ENCODE assay signal across 26 cellular contexts in genomic region chr20:2892376-2892775, GRCh38. TPM values are rescaled to one million over a fixed set of nuclear protein-coding genes. Genes with fewer than 3 reads are reported as not detected.
A peak's percentile ranks its signal among the peaks of the same experiment; 100 is the strongest.
DNase-seq lines count a peak whose midpoint lies in the region; ATAC-seq and TF ChIP-seq lines count a peak whose summit lies in the region.
"Had no signal": no experiment of that assay in that cellular context is flagged by ENCODE, and none has a peak within 500 bp of the region (broad histone marks: within the 10 kb centered on the region; RNA-seq: fewer than 3 reads in every experiment).

No MANE protein-coding gene starts in this region.

- H3K4me3 Mint-ChIP-seq in activated naive CD8-positive, alpha-beta T cell, result no peak overlapping the region
- no peak overlapping the region for H3K4me3 Mint-ChIP-seq in activated naive CD8-positive, alpha-beta T cell treated with anti-CD3 and anti-CD28 coated beads for 36 hours
- no peak overlapping the region for H3K4me3 Mint-ChIP-seq in CD8-positive, alpha-beta T cell
- no peak overlapping the region for H3K4me3 Mint-ChIP-seq in brain
- no peak overlapping the region for H3K4me3 Mint-ChIP-seq in activated T-helper 2 cell treated with anti-CD3 and anti-CD28 coated beads, Interferon-gamma antibody, Interleukin-2, Interleukin-4, amounts not matched to agents 10 μg/mL and 5 μg/mL and 100 μg/mL, durations not matched to agents 14 hours and 24 hours and 36 hours (ENCODE audit: low read depth)
- H3K4me3 Mint-ChIP-seq in activated T-helper 17 cell treated with anti-CD3 and anti-CD28 coated beads, Interleukin-2, amount 50 U/mL, for 72 hours, result no peak overlapping the region
- H3K4me3 Mint-ChIP-seq: GM23338, H9, HFFc6 had no signal

- peaks cover 16% of the 10 kb centered on the region for H3K36me3 Mint-ChIP-seq in activated naive CD8-positive, alpha-beta T cell
- H3K36me3 Mint-ChIP-seq in activated naive CD8-positive, alpha-beta T cell treated with anti-CD3 and anti-CD28 coated beads for 36 hours, result peaks cover 34% of the 10 kb centered on the region
- peaks cover 26% of the 10 kb centered on the region for H3K36me3 Mint-ChIP-seq in CD8-positive, alpha-beta T cell
- H3K36me3 Mint-ChIP-seq in brain, result peaks cover 58% of the 10 kb centered on the region
- H3K36me3 Mint-ChIP-seq in activated T-helper 2 cell treated with anti-CD3 and anti-CD28 coated beads, Interferon-gamma antibody, Interleukin-2, Interleukin-4, amounts not matched to agents 10 μg/mL and 5 μg/mL and 100 μg/mL, durations not matched to agents 14 hours and 24 hours and 36 hours (ENCODE audit: low read depth), result peaks cover 47% of the 10 kb centered on the region
- H3K36me3 Mint-ChIP-seq in activated T-helper 17 cell treated with anti-CD3 and anti-CD28 coated beads, Interleukin-2, amount 50 U/mL, for 72 hours (ENCODE audit: low read depth), result peaks cover 14% of the 10 kb centered on the region

- 66 to 92% (median 74%) methylated on average over 3 of the region's 3 CpGs for WGBS in psoas muscle, 3 donors

- H3K27ac Mint-ChIP-seq in activated naive CD8-positive, alpha-beta T cell, result peak overlapping the region; percentile 56
- no peak overlapping the region for H3K27ac Mint-ChIP-seq in activated naive CD8-positive, alpha-beta T cell treated with anti-CD3 and anti-CD28 coated beads for 36 hours
- H3K27ac Mint-ChIP-seq in CD8-positive, alpha-beta T cell, result peak overlapping the region; percentile 6
- H3K27ac Mint-ChIP-seq in brain, result peak overlapping the region in 3 of 5 experiments; percentile 27 to 58 (median 32)
- H3K27ac Mint-ChIP-seq in activated T-helper 2 cell treated with anti-CD3 and anti-CD28 coated beads, Interferon-gamma antibody, Interleukin-2, Interleukin-4, amounts not matched to agents 10 μg/mL and 5 μg/mL and 100 μg/mL, durations not matched to agents 14 hours and 24 hours and 36 hours, result no peak overlapping the region
- no peak overlapping the region for H3K27ac Mint-ChIP-seq in activated T-helper 17 cell treated with anti-CD3 and anti-CD28 coated beads, Interleukin-2, amount 50 U/mL, for 72 hours
- H3K27ac Mint-ChIP-seq: GM23338, H9, HFFc6 had no signal

- POLR2A ChIA-PET in CD8-positive, alpha-beta T cell (lab: Charles Lee), result interaction anchor here (0.6 kb wide), 1 partner anchor 1055 kb away, joined by 3 read pairs; no protein-coding TSS in a partner anchor

- CTCF ChIA-PET in CD8-positive, alpha-beta T cell (lab: Charles Lee), result interaction anchor here (0.6 kb wide), 1 partner anchor 9 kb away, joined by 6 read pairs; no protein-coding TSS in a partner anchor

- H3K4me3 ChIP-seq in CD8-positive, alpha-beta T cell (ENCODE audit: low read depth, low read length), result no peak overlapping the region
- no peak overlapping the region for H3K4me3 ChIP-seq in psoas muscle
- H3K4me3 ChIP-seq: GM23338, MG63, SJCRH30 had no signal

- H3K27me3 Mint-ChIP-seq in activated naive CD8-positive, alpha-beta T cell, result no peaks in the 10 kb centered on the region
- H3K27me3 Mint-ChIP-seq in activated naive CD8-positive, alpha-beta T cell treated with anti-CD3 and anti-CD28 coated beads for 36 hours, result no peaks in the 10 kb centered on the region
- no peaks in the 10 kb centered on the region for H3K27me3 Mint-ChIP-seq in CD8-positive, alpha-beta T cell (ENCODE audit: low read depth)
- no peaks in the 10 kb centered on the region for H3K27me3 Mint-ChIP-seq in brain
- H3K27me3 Mint-ChIP-seq in activated T-helper 2 cell treated with anti-CD3 and anti-CD28 coated beads, Interferon-gamma antibody, Interleukin-2, Interleukin-4, amounts not matched to agents 10 μg/mL and 5 μg/mL and 100 μg/mL, durations not matched to agents 14 hours and 24 hours and 36 hours (ENCODE audit: low read depth), result no peaks in the 10 kb centered on the region
- no peaks in the 10 kb centered on the region for H3K27me3 Mint-ChIP-seq in activated T-helper 17 cell treated with anti-CD3 and anti-CD28 coated beads, Interleukin-2, amount 50 U/mL, for 72 hours

- H3K36me3 ChIP-seq in CD8-positive, alpha-beta T cell (ENCODE audit: insufficient read depth, low read length), result no peaks in the 10 kb centered on the region
- H3K36me3 ChIP-seq in psoas muscle (ENCODE audit: insufficient read depth in 1 of 2, low read depth in 1 of 2), result no peaks in the 10 kb centered on the region
- H3K36me3 ChIP-seq: MG63, SJCRH30 had no signal

- no peaks in the 10 kb centered on the region for H3K9me3 ChIP-seq in CD8-positive, alpha-beta T cell (ENCODE audit: low read length)
- H3K9me3 ChIP-seq in psoas muscle, result no peaks in the 10 kb centered on the region
- H3K9me3 ChIP-seq: MG63, SJCRH30 had no signal

- H3K27ac ChIP-seq in CD8-positive, alpha-beta T cell (ENCODE audit: low read depth, low read length), result no peak overlapping the region
- no peak overlapping the region for H3K27ac ChIP-seq in psoas muscle
- H3K27ac ChIP-seq: SJCRH30 had no signal

- H3K9me3 Mint-ChIP-seq in activated naive CD8-positive, alpha-beta T cell (ENCODE audit: low read depth), result no peaks in the 10 kb centered on the region
- peaks cover 6% of the 10 kb centered on the region for H3K9me3 Mint-ChIP-seq in activated naive CD8-positive, alpha-beta T cell treated with anti-CD3 and anti-CD28 coated beads for 36 hours
- H3K9me3 Mint-ChIP-seq in CD8-positive, alpha-beta T cell, result peaks cover 3% of the 10 kb centered on the region
- H3K9me3 Mint-ChIP-seq in brain, result peaks cover 12 to 27% (median 19%) of the 10 kb centered on the region in 5 experiments
- H3K9me3 Mint-ChIP-seq in activated T-helper 2 cell treated with anti-CD3 and anti-CD28 coated beads, Interferon-gamma antibody, Interleukin-2, Interleukin-4, amounts not matched to agents 10 μg/mL and 5 μg/mL and 100 μg/mL, durations not matched to agents 14 hours and 24 hours and 36 hours, result peaks cover 6% of the 10 kb centered on the region
- H3K9me3 Mint-ChIP-seq in activated T-helper 17 cell treated with anti-CD3 and anti-CD28 coated beads, Interleukin-2, amount 50 U/mL, for 72 hours, result peaks cover 4% of the 10 kb centered on the region
- H3K9me3 Mint-ChIP-seq: GM23338 had no signal

- peaks cover 23% of the 10 kb centered on the region for H3K4me1 ChIP-seq in CD8-positive, alpha-beta T cell (ENCODE audit: insufficient read depth, low read length)
- H3K4me1 ChIP-seq in psoas muscle, result peaks cover 32% of the 10 kb centered on the region
- H3K4me1 ChIP-seq: SJCRH30 had no signal

- TF ChIP-seq CTCF in CD8-positive, alpha-beta T cell (IDR thresholded peaks at IDR 0.05), result no peak
- no peak for TF ChIP-seq CTCF in brain (conservative IDR thresholded peaks at IDR 0.05)
- no peak for TF ChIP-seq CTCF in psoas muscle (IDR thresholded peaks at IDR 0.05)

- peaks cover 58% of the 10 kb centered on the region for H3K4me1 Mint-ChIP-seq in activated naive CD8-positive, alpha-beta T cell (ENCODE audit: low read depth)
- peaks cover 41% of the 10 kb centered on the region for H3K4me1 Mint-ChIP-seq in activated naive CD8-positive, alpha-beta T cell treated with anti-CD3 and anti-CD28 coated beads for 36 hours
- H3K4me1 Mint-ChIP-seq in CD8-positive, alpha-beta T cell (ENCODE audit: low read depth), result peaks cover 60% of the 10 kb centered on the region
- peaks cover 21% of the 10 kb centered on the region for H3K4me1 Mint-ChIP-seq in brain
- H3K4me1 Mint-ChIP-seq in activated T-helper 2 cell treated with anti-CD3 and anti-CD28 coated beads, Interferon-gamma antibody, Interleukin-2, Interleukin-4, amounts not matched to agents 10 μg/mL and 5 μg/mL and 100 μg/mL, durations not matched to agents 14 hours and 24 hours and 36 hours (ENCODE audit: low read depth), result peaks cover 28% of the 10 kb centered on the region
- peaks cover 30% of the 10 kb centered on the region for H3K4me1 Mint-ChIP-seq in activated T-helper 17 cell treated with anti-CD3 and anti-CD28 coated beads, Interleukin-2, amount 50 U/mL, for 72 hours
- H3K4me1 Mint-ChIP-seq: GM23338, H9 had no signal

- ATAC-seq in CD8-positive, alpha-beta T cell, result no peak
- ATAC-seq in psoas muscle, result peak in 3 of 4 donors; percentile 67 to 72 (median 68)
- ATAC-seq in activated T-helper 17 cell treated with anti-CD3 and anti-CD28 coated beads, Interleukin-2, amount 50 U/mL, for 72 hours (replicated peaks), result no peak
- ATAC-seq: GM23338, PC-3, SK-N-SH treated with all-trans-retinoic acid at 6 μM for 48 hours had no signal

- intact Hi-C loops in CD8-positive, alpha-beta T cell (cut with DNase I, micrococcal nuclease), result no loop called here
- intact Hi-C loops in psoas muscle (cut with DNase I), result no loop called here
- intact Hi-C loops in activated T-helper 2 cell treated with anti-CD3 and anti-CD28 coated beads, Interferon-gamma antibody, Interleukin-2, Interleukin-4, amounts not matched to agents 10 μg/mL and 5 μg/mL and 100 μg/mL, durations not matched to agents 14 hours and 24 hours and 36 hours (cut with micrococcal nuclease), result no loop called here

- no peak for DNase-seq in activated naive CD8-positive, alpha-beta T cell treated with anti-CD3 and anti-CD28 coated beads for 36 hours
- DNase-seq in CD8-positive, alpha-beta T cell, result no peak
- DNase-seq in psoas muscle (no peak), NCI-H1092 (lab: John Stamatoyannopoulos, UW) (no peak)
- DNase-seq in activated T-helper 2 cell treated with anti-CD3 and anti-CD28 coated beads, Interferon-gamma antibody, Interleukin-2, Interleukin-4, amounts not matched to agents 10 μg/mL and 5 μg/mL and 100 μg/mL, durations not matched to agents 14 hours and 24 hours and 36 hours (ENCODE audit: low spot score), result no peak
- DNase-seq: H9; HFFc6; IMR-90; KG1; MG63; NCI-H1048; NCI-H1417 treated with DMSO at 0.1 percent for 48 hours; NCI-H1694 treated with DMSO at 0.1 percent for 48 hours; NCI-H2081 treated with DMSO at 0.1 percent for 48 hours; NCI-H2171 treated with DMSO at 0.1 percent for 48 hours; NCI-H345; NCI-H524; NCI-H748 treated with DMSO at 0.1 percent for 48 hours; NK-92 treated with Interleukin-12 subunit alpha and Interleukin-12 subunit beta, amount 100 ng/mL, for 24 hours; PC-3; SJCRH30 had no signal

- no peaks in the 10 kb centered on the region for H3K27me3 ChIP-seq in CD8-positive, alpha-beta T cell (ENCODE audit: insufficient read depth, low read length)
- H3K27me3 ChIP-seq in psoas muscle (ENCODE audit: insufficient read depth in 3 of 3, low read length in 2 of 3), result no peaks in the 10 kb centered on the region
- H3K27me3 ChIP-seq: MG63, SJCRH30 had no signal

RNA-seq across cellular contexts. Expression of gene PTPRA, which starts 19.1 kb away (rescaled TPM):
- total RNA-seq in activated naive CD8-positive, alpha-beta T cell treated with anti-CD3 and anti-CD28 coated beads for 36 hours, result 10 to 100 TPM; 40.6 to 43.0 TPM
- total RNA-seq in CD8-positive, alpha-beta T cell, result 10 to 100 TPM; 68.2 to 71.9 TPM
- polyA plus RNA-seq in brain (ENCODE audit: insufficient read depth, low read depth, low replicate concordance) (101 TPM), psoas muscle (1 to 10 TPM; 7.6 to 9.6 (median 8.2) TPM)
- total RNA-seq in psoas muscle, result 10 to 100 TPM; 15.0 to 19.9 (median 18.2) TPM
- total RNA-seq in activated T-helper 2 cell treated with anti-CD3 and anti-CD28 coated beads, Interferon-gamma antibody, Interleukin-2, Interleukin-4, amounts not matched to agents 10 μg/mL and 5 μg/mL and 100 μg/mL, durations not matched to agents 14 hours and 24 hours and 36 hours, result 92.0 TPM in 2 replicates
- total RNA-seq in activated T-helper 17 cell treated with anti-CD3 and anti-CD28 coated beads, Interleukin-2, amount 50 U/mL, for 72 hours, result 10 to 100 TPM; 40.0 to 46.5 TPM

RNA-seq across cellular contexts. Expression of gene VPS16, which starts 51.8 kb away (rescaled TPM):
- 10 to 100 TPM; 33.5 to 34.1 TPM for total RNA-seq in activated naive CD8-positive, alpha-beta T cell treated with anti-CD3 and anti-CD28 coated beads for 36 hours
- total RNA-seq in CD8-positive, alpha-beta T cell, result 10 to 100 TPM; 40.7 to 41.1 TPM
- 38.4 TPM for polyA plus RNA-seq in brain (ENCODE audit: insufficient read depth, low read depth, low replicate concordance)
- 10 to 100 TPM; 19.2 to 25.5 (median 23.7) TPM for total RNA-seq in psoas muscle
- polyA plus RNA-seq in psoas muscle, result 10 to 100 TPM; 17.1 to 20.2 (median 18.1) TPM
- total RNA-seq in activated T-helper 2 cell treated with anti-CD3 and anti-CD28 coated beads, Interferon-gamma antibody, Interleukin-2, Interleukin-4, amounts not matched to agents 10 μg/mL and 5 μg/mL and 100 μg/mL, durations not matched to agents 14 hours and 24 hours and 36 hours, result 47.4 and 50.1 TPM in 2 replicates
- 10 to 100 TPM; 37.2 to 45.4 TPM for total RNA-seq in activated T-helper 17 cell treated with anti-CD3 and anti-CD28 coated beads, Interleukin-2, amount 50 U/mL, for 72 hours

RNA-seq across cellular contexts. Expression of gene PCED1A, which starts 51.9 kb away (rescaled TPM):
- total RNA-seq in activated naive CD8-positive, alpha-beta T cell treated with anti-CD3 and anti-CD28 coated beads for 36 hours, result 10 to 100 TPM; 24.2 to 26.3 TPM
- total RNA-seq in CD8-positive, alpha-beta T cell, result 10 to 100 TPM; 58.7 to 62.2 TPM
- polyA plus RNA-seq in brain (ENCODE audit: insufficient read depth, low read depth, low replicate concordance), result 34.9 TPM
- 10 to 100 TPM in 1 of 4 donors, 1 to 10 TPM in 3; 4.8 to 11.5 (median 8.0) TPM for total RNA-seq in psoas muscle
- polyA plus RNA-seq in psoas muscle, result 1 to 10 TPM; 4.2 to 6.5 (median 5.7) TPM
- 29.2 and 35.2 TPM in 2 replicates for total RNA-seq in activated T-helper 2 cell treated with anti-CD3 and anti-CD28 coated beads, Interferon-gamma antibody, Interleukin-2, Interleukin-4, amounts not matched to agents 10 μg/mL and 5 μg/mL and 100 μg/mL, durations not matched to agents 14 hours and 24 hours and 36 hours
- total RNA-seq in activated T-helper 17 cell treated with anti-CD3 and anti-CD28 coated beads, Interleukin-2, amount 50 U/mL, for 72 hours, result 10 to 100 TPM; 15.0 to 38.5 TPM

Comparison
In these comparisons a context has a peak if more than half of its experiments do, and no peak if none do; other contexts are left out.
1. H3K27ac Mint-ChIP-seq: peak in activated naive CD8-positive, alpha-beta T cell (single experiment), CD8-positive, alpha-beta T cell (single experiment) and brain (3 of 5); none in activated naive CD8-positive, alpha-beta T cell treated with anti-CD3 and anti-CD28 coated beads for 36 hours (single experiment), activated T-helper 2 cell treated with anti-CD3 and anti-CD28 coated beads, Interferon-gamma antibody, Interleukin-2, Interleukin-4, amounts not matched to agents 10 μg/mL and 5 μg/mL and 100 μg/mL, durations not matched to agents 14 hours and 24 hours and 36 hours (single experiment) and activated T-helper 17 cell treated with anti-CD3 and anti-CD28 coated beads, Interleukin-2, amount 50 U/mL, for 72 hours (single experiment).
2. ATAC-seq: peak in psoas muscle (3 of 4); none in CD8-positive, alpha-beta T cell (single experiment) and activated T-helper 17 cell treated with anti-CD3 and anti-CD28 coated beads, Interleukin-2, amount 50 U/mL, for 72 hours (single experiment).